ENCODE assay signal across 25 cellular contexts in genomic region chr2:36013064-36013463, GRCh38.
DNase-seq lines count a peak whose midpoint lies in the region; ATAC-seq lines count a peak whose summit lies in the region.
"Had no signal": no experiment of that assay in that cellular context is flagged by ENCODE, and none has a peak within 500 bp of the region (broad histone marks: within the 10 kb centered on the region; RNA-seq: fewer than 3 reads in every experiment).

No MANE protein-coding gene starts in this region.

- no peak overlapping the region for H3K9ac ChIP-seq in subcutaneous abdominal adipose tissue (ENCODE audit: low read length in 5 of 5)
- H3K9ac ChIP-seq: BLaER1 had no signal

- peak; percentile 71 for DNase-seq in dermis blood vessel endothelial cell
- DNase-seq in glomerular endothelial cell (ENCODE audit: extremely low read depth, low read depth, low spot score), result peak; percentile 1
- DNase-seq in Right ventricle myocardium superior, result no peak
- DNase-seq in NCI-H128 (lab: John Stamatoyannopoulos, UW; ENCODE audit: unreplicated experiment), result no peak
- DNase-seq: 8988T; ACHN; BE2C; C1 segment of cervical spinal cord; CD4-positive, alpha-beta memory T cell; CD4-positive, CD25-positive, alpha-beta regulatory T cell; CD8-positive, alpha-beta memory T cell; COR-L47; DMS 273 treated with DMSO at 0.1 percent for 48 hours; DMS153; DMS53; DMS79; DND-41; EL; GDM1 had no signal

- H3K27me3 ChIP-seq in subcutaneous abdominal adipose tissue (ENCODE audit: control insufficient read depth in 5 of 5, insufficient read depth in 4 of 5, low read length in 5 of 5), result no peaks in the 10 kb centered on the region
- H3K27me3 ChIP-seq: BE2C, BLaER1 had no signal

- H3K9me3 ChIP-seq in mesodermal cell (ENCODE audit: control insufficient read depth, low read length) (no peaks in the 10 kb centered on the region), subcutaneous abdominal adipose tissue (ENCODE audit: control insufficient read depth in 5 of 5, low read length in 5 of 5) (no peaks in the 10 kb centered on the region)
- H3K9me3 ChIP-seq: BE2C, BLaER1 had no signal

- WGBS in mesodermal cell (ENCODE audit: insufficient coverage in 2 of 2), 2 experiments, result 83% methylated on average over 1 of the region's 1 CpG; no CpG with 5 or more reads in 1 of the 2 experiments

- H3K4me3 ChIP-seq in mesodermal cell (ENCODE audit: extremely low read depth, insufficient read depth, low read length, poor library complexity, severe bottlenecking) (no peak overlapping the region), subcutaneous abdominal adipose tissue (ENCODE audit: low read depth in 1 of 5, low read length in 5 of 5) (no peak overlapping the region)
- H3K4me3 ChIP-seq: BLaER1, GM12878 had no signal

- intact Hi-C loops in Right ventricle myocardium superior (cut with DNase I), result no loop called here

- no peaks in the 10 kb centered on the region for H3K36me3 ChIP-seq in mesodermal cell (ENCODE audit: control insufficient read depth, insufficient read depth, low read length)
- no peaks in the 10 kb centered on the region for H3K36me3 ChIP-seq in subcutaneous abdominal adipose tissue (ENCODE audit: control insufficient read depth in 5 of 5, insufficient read depth in 5 of 5, low read length in 5 of 5)
- H3K36me3 ChIP-seq: BE2C, BLaER1 had no signal

- H3K27ac ChIP-seq in mesodermal cell (ENCODE audit: low read depth, low read length, severe bottlenecking) (peak overlapping the region; percentile 4), subcutaneous abdominal adipose tissue (ENCODE audit: low read depth, low read length) (peak overlapping the region; percentile 34)
- H3K27ac ChIP-seq: BLaER1 had no signal

- ATAC-seq in GM19023 (IDR thresholded peaks at IDR 0.05; ENCODE audit: unreplicated experiment) (no peak), Right ventricle myocardium superior (ENCODE audit: poor library complexity) (no peak), HG02759 (IDR thresholded peaks at IDR 0.05; ENCODE audit: unreplicated experiment) (no peak)
- ATAC-seq: GM12878 had no signal

- H3K4me1 ChIP-seq in mesodermal cell (ENCODE audit: control insufficient read depth, insufficient read depth, low read length, poor library complexity, severe bottlenecking) (no peaks in the 10 kb centered on the region), subcutaneous abdominal adipose tissue (ENCODE audit: control insufficient read depth in 5 of 5, insufficient read depth in 5 of 5, low read length in 5 of 5) (peaks cover 0 to 17% (median 0%) of the 10 kb centered on the region in 5 donors)
- H3K4me1 ChIP-seq: BE2C, BLaER1 had no signal

Comparison
In these comparisons a context has a peak if more than half of its experiments do, and no peak if none do; other contexts are left out.
1. DNase-seq: peak in dermis blood vessel endothelial cell (single experiment) and glomerular endothelial cell (single experiment); none in Right ventricle myocardium superior (single experiment) and NCI-H128 (single experiment).